20 cellular contexts compared by ENCODE assay signal in genomic region chr1:166538646-166539045, GRCh38.
DNase-seq lines count a peak whose midpoint lies in the region; ATAC-seq, FAIRE-seq and TF ChIP-seq lines count a peak whose summit lies in the region.
"Had no signal": no experiment of that assay in that cellular context is flagged by ENCODE, and none has a peak within 500 bp of the region (broad histone marks: within the 10 kb centered on the region; RNA-seq: fewer than 3 reads in every experiment).

No MANE protein-coding gene starts in this region.

- POLR2A ChIA-PET in A549 (lab: Yijun Ruan, JAX), result no interaction called here
- POLR2A ChIA-PET in IMR-90 (lab: Charles Lee; ENCODE audit: unreplicated experiment), result no interaction called here

- H2AK5ac ChIP-seq in IMR-90 (ENCODE audit: low read depth, low read length), result no peak overlapping the region

- no peak overlapping the region for H3K27ac ChIP-seq in A549
- no peak overlapping the region for H3K27ac ChIP-seq in IMR-90 (ENCODE audit: insufficient read depth, low read length)
- H3K27ac ChIP-seq in kidney (ENCODE audit: low read depth in 2 of 2, low read length in 2 of 2), result no peak overlapping the region
- H3K27ac ChIP-seq: BLaER1, C4-2B had no signal

- no peak overlapping the region for H4K8ac ChIP-seq in IMR-90 (ENCODE audit: low read depth in 2 of 2, low read length in 2 of 2)

- H3K9me3 ChIP-seq in A549 (no peaks in the 10 kb centered on the region), IMR-90 (ENCODE audit: control insufficient read depth, insufficient read depth, low read length) (peaks cover 2% of the 10 kb centered on the region; the same call in 1 of the 2 replicates), kidney (ENCODE audit: control insufficient read depth in 1 of 2, low read length in 2 of 2) (peaks cover 0 to 4% of the 10 kb centered on the region in 2 donors)
- H3K9me3 ChIP-seq: HAP-1 had no signal

- in situ Hi-C loops in IMR-90 (cut with MboI; ENCODE audit: low sequenced_read_pairs), result no loop called here

- H3K4me3 ChIP-seq in A549, result no peak overlapping the region
- no peak overlapping the region for H3K4me3 ChIP-seq in IMR-90 (ENCODE audit: insufficient read depth, low read depth, low read length)
- no peak overlapping the region for H3K4me3 ChIP-seq in kidney (ENCODE audit: low read length in 2 of 2)
- H3K4me3 ChIP-seq: BLaER1, HAP-1 had no signal

- dilution Hi-C loops in IMR-90 (cut with HindIII; ENCODE audit: low sequenced_read_pairs, unreplicated experiment), result no loop called here

- H2BK20ac ChIP-seq in IMR-90 (ENCODE audit: low read depth, low read length), result no peak overlapping the region

- TF ChIP-seq RAD21 in A549 (conservative IDR thresholded peaks at IDR 0.05 in 1 of 2, IDR thresholded peaks at IDR 0.05 in 1 of 2) (no peak), IMR-90 (IDR thresholded peaks at IDR 0.05; ENCODE audit: low read length) (no peak)

- no peak overlapping the region for H3K23ac ChIP-seq in IMR-90 (ENCODE audit: low read depth, low read length)

- no peaks in the 10 kb centered on the region for H3K36me3 ChIP-seq in IMR-90 (ENCODE audit: control insufficient read depth, insufficient read depth, low read length)
- no peaks in the 10 kb centered on the region for H3K36me3 ChIP-seq in kidney (ENCODE audit: control insufficient read depth in 1 of 2, insufficient read depth in 2 of 2, low read length in 2 of 2)
- H3K36me3 ChIP-seq: BLaER1, HAP-1 had no signal

- 2% methylated on average over 1 of the region's 1 CpG for WGBS in A549 (ENCODE audit: missing lambda C conversion rate)
- no CpG with 5 or more reads among the region's 1 CpG for WGBS in IMR-90 (ENCODE audit: extremely low coverage in 2 of 2, insufficient read length in 1 of 2), 2 experiments

- H2BK15ac ChIP-seq in IMR-90 (ENCODE audit: low read depth, low read length), result no peak overlapping the region

- H3K18ac ChIP-seq in IMR-90 (ENCODE audit: low read depth, low read length), result no peak overlapping the region

- ATAC-seq in A549, result no peak
- ATAC-seq in IMR-90 (ENCODE audit: low read depth), result no peak
- no peak for ATAC-seq in HG02938 (IDR thresholded peaks at IDR 0.05; ENCODE audit: unreplicated experiment)

- H3K14ac ChIP-seq in IMR-90 (replicated peaks; ENCODE audit: low read depth, low read length), result no peak overlapping the region

- TF ChIP-seq CTCF in A549 (IDR thresholded peaks at IDR 0.05), result no peak
- TF ChIP-seq CTCF in IMR-90 (conservative IDR thresholded peaks at IDR 0.05; ENCODE audit: low read depth, low read length), result no peak
- no peak for TF ChIP-seq CTCF in kidney (IDR thresholded peaks at IDR 0.05; ENCODE audit: borderline replicate concordance, extremely low read depth, insufficient read depth)

- no peak overlapping the region for H2BK120ac ChIP-seq in IMR-90 (ENCODE audit: low read depth, low read length)

- no peaks in the 10 kb centered on the region for H3K79me1 ChIP-seq in IMR-90 (ENCODE audit: low read depth in 1 of 2, low read length in 2 of 2)

- no peak overlapping the region for H3K56ac ChIP-seq in IMR-90 (ENCODE audit: extremely low read depth, insufficient read depth, low read length)

- H3K4me1 ChIP-seq in A549 (no peaks in the 10 kb centered on the region), IMR-90 (ENCODE audit: control insufficient read depth, insufficient read depth, low read length) (no peaks in the 10 kb centered on the region), kidney (ENCODE audit: control insufficient read depth in 1 of 2, insufficient read depth in 1 of 2, low read depth in 1 of 2, low read length in 2 of 2) (no peaks in the 10 kb centered on the region)
- H3K4me1 ChIP-seq: BLaER1, HAP-1 had no signal

- no peak overlapping the region for H4K91ac ChIP-seq in IMR-90 (ENCODE audit: insufficient read depth, low read depth, low read length)

- no peak overlapping the region for H2AK9ac ChIP-seq in IMR-90 (replicated peaks; ENCODE audit: low read depth, low read length, poor library complexity)

- no peak overlapping the region for H2AFZ ChIP-seq in IMR-90 (replicated peaks; ENCODE audit: low read length, poor library complexity)

- DNase-seq in A549 (ENCODE audit: low read depth in 1 of 2, low spot score in 1 of 2) (no peak), IMR-90 (no peak), kidney (no peak), midbrain (lab: John Stamatoyannopoulos, UW) (no peak), Ammon's horn (ENCODE audit: low spot score) (no peak)
- DNase-seq: 8988T; CD4-positive, alpha-beta T cell; CD8-positive, alpha-beta memory T cell; DMS 273 treated with DMSO at 0.1 percent for 48 hours; DMS79; EL; GOT3; HFFc6 had no signal

- TF ChIP-seq POLR2A in A549 (IDR thresholded peaks at IDR 0.05; ENCODE audit: low read length) (no peak), IMR-90 (IDR thresholded peaks at IDR 0.05; ENCODE audit: low read depth, low read length) (no peak)

- no peak overlapping the region for H3K4ac ChIP-seq in IMR-90 (ENCODE audit: low read depth, low read length)

- CTCF ChIA-PET in A549 (lab: Yijun Ruan, JAX), result interaction anchor here (0.7 kb wide), 1 partner anchor 287 kb away, joined by 3 read pairs; no protein-coding TSS in a partner anchor
- CTCF ChIA-PET in IMR-90 (lab: Yijun Ruan, JAX), result no interaction called here

- FAIRE-seq in A549 (lab: Jason Lieb, UNC) (no peak), colon (lab: Jason Lieb, UNC) (peak; percentile 62), kidney (lab: Jason Lieb, UNC) (peak; percentile 93)
- FAIRE-seq: GM12892, H54 had no signal

- H3K9ac ChIP-seq in IMR-90 (ENCODE audit: low read depth, low read length) (no peak overlapping the region), kidney (ENCODE audit: low read length in 2 of 2) (no peak overlapping the region)
- H3K9ac ChIP-seq: BLaER1 had no signal

- H4K20me1 ChIP-seq in IMR-90 (ENCODE audit: insufficient read depth, low read length), result no peaks in the 10 kb centered on the region
- H4K20me1 ChIP-seq: BLaER1 had no signal

- intact Hi-C loops in IMR-90 (cut with micrococcal nuclease), result no loop called here
- intact Hi-C loops in kidney (cut with DNase I), result no loop called here

- H3K9me1 ChIP-seq in IMR-90 (ENCODE audit: insufficient read depth, low read length), result no peaks in the 10 kb centered on the region

- no peaks in the 10 kb centered on the region for H3K27me3 ChIP-seq in IMR-90 (ENCODE audit: control insufficient read depth, insufficient read depth, low read length)
- H3K27me3 ChIP-seq: BLaER1 had no signal

- no peak for TF ChIP-seq EP300 in A549 (IDR thresholded peaks at IDR 0.05)

- H4K5ac ChIP-seq in IMR-90 (ENCODE audit: low read depth, low read length), result no peak overlapping the region

- no TSS peak for BruUV-seq in IMR-90 (replicated peaks; lab: Mats Ljungman, UMichigan)

- H3K4me2 ChIP-seq in A549 (no peak overlapping the region), IMR-90 (ENCODE audit: low read depth, low read length) (no peak overlapping the region)
- H3K4me2 ChIP-seq: BLaER1 had no signal

- no peak overlapping the region for H2BK5ac ChIP-seq in IMR-90 (ENCODE audit: low read depth, low read length, poor library complexity, severe bottlenecking)

TF ChIP-seq in A549, 52 proteins besides CTCF, POLR2A, EP300 and RAD21:
- no peak for TF ChIP-seq CHD4 (IDR thresholded peaks at IDR 0.05; ENCODE audit: borderline replicate concordance)
- peak; percentile 45 for TF ChIP-seq MAFK (IDR thresholded peaks at IDR 0.05; ENCODE audit: partially characterized antibody)

TF ChIP-seq in IMR-90, 13 proteins besides CTCF, POLR2A, EP300 and RAD21:
- TF ChIP-seq MAFK (IDR thresholded peaks at IDR 0.05; ENCODE audit: low read depth, low read length) (peak; percentile 53), NFE2L2 (IDR thresholded peaks at IDR 0.05; ENCODE audit: low read depth, low read length) (no peak)
